ENCODE assay signal across 8 cellular contexts in genomic region chr16:30660424-30661251, GRCh38. TPM values are rescaled to one million over a fixed set of nuclear protein-coding genes. Genes with fewer than 3 reads are reported as not detected.
DNase-seq lines count a peak whose midpoint lies in the region; ATAC-seq, FAIRE-seq and TF ChIP-seq lines count a peak whose summit lies in the region.

No MANE protein-coding gene starts in this region.

- H3K4me3 Mint-ChIP-seq in T-helper 17 cell (peak overlapping the region; percentile 97), mesothelial cell of epicardium (peak overlapping the region; percentile 73)
- H3K4me3 Mint-ChIP-seq in stimulated activated memory B cell treated with anti-CD40 and anti-IgM and Interleukin-4, amounts not matched to agents 10 μg/mL and 1 μg/mL and 100 μg/mL, for 72 hours, result peak overlapping the region; percentile 81

- H3K27ac Mint-ChIP-seq in T-helper 17 cell (peak overlapping the region; percentile 96), mesothelial cell of epicardium (peak overlapping the region; percentile 66)
- peak overlapping the region; percentile 93 for H3K27ac Mint-ChIP-seq in stimulated activated memory B cell treated with anti-CD40 and anti-IgM and Interleukin-4, amounts not matched to agents 10 μg/mL and 1 μg/mL and 100 μg/mL, for 72 hours

- H3K27me3 Mint-ChIP-seq in T-helper 17 cell (no peaks in the 10 kb centered on the region), mesothelial cell of epicardium (ENCODE audit: low read depth) (no peaks in the 10 kb centered on the region)
- H3K27me3 Mint-ChIP-seq in stimulated activated memory B cell treated with anti-CD40 and anti-IgM and Interleukin-4, amounts not matched to agents 10 μg/mL and 1 μg/mL and 100 μg/mL, for 72 hours, result no peaks in the 10 kb centered on the region

- ATAC-seq in T-helper 17 cell (peak; percentile 15), HG03135 (IDR thresholded peaks at IDR 0.05; ENCODE audit: unreplicated experiment) (no peak)
- no peak for ATAC-seq in stimulated activated memory B cell treated with anti-CD40 and anti-IgM and Interleukin-4, amounts not matched to agents 10 μg/mL and 1 μg/mL and 100 μg/mL, for 72 hours

- in situ Hi-C loops in astrocyte of the spinal cord (cut with HindIII; ENCODE audit: low sequenced_read_pairs), result no loop called here

- H3K4me3 ChIP-seq in GM12864 (ENCODE audit: low read depth, low read length) (peak overlapping the region; percentile 93), astrocyte of the spinal cord (ENCODE audit: low read depth, low read length) (peak overlapping the region; percentile 91)

- H3K36me3 Mint-ChIP-seq in T-helper 17 cell (ENCODE audit: low read depth), result peaks cover 8% of the 10 kb centered on the region
- H3K36me3 Mint-ChIP-seq in mesothelial cell of epicardium, result peaks cover 17% of the 10 kb centered on the region
- peaks cover 59% of the 10 kb centered on the region for H3K36me3 Mint-ChIP-seq in stimulated activated memory B cell treated with anti-CD40 and anti-IgM and Interleukin-4, amounts not matched to agents 10 μg/mL and 1 μg/mL and 100 μg/mL, for 72 hours

- TF ChIP-seq CTCF in GM12864 (IDR thresholded peaks at IDR 0.05; ENCODE audit: low read depth, low read length, missing control alignments) (no peak), astrocyte of the spinal cord (IDR thresholded peaks at IDR 0.05; ENCODE audit: low read depth, low read length) (no peak), mesothelial cell of epicardium (IDR thresholded peaks at IDR 0.05; ENCODE audit: unreplicated experiment) (no peak)

- TF ChIP-seq POLR2A in H54 (IDR thresholded peaks at IDR 0.05; ENCODE audit: low read depth, low read length), result no peak

- no peaks in the 10 kb centered on the region for H3K9me3 ChIP-seq in T-helper 17 cell (ENCODE audit: control insufficient read depth, low read length, poor library complexity, severe bottlenecking)

- DNase-seq in GM12864 (ENCODE audit: low read depth) (peak; percentile 61), T-helper 17 cell (peak; percentile 53 to 72 (median 62)), astrocyte of the spinal cord (ENCODE audit: low read depth, low spot score) (peak; percentile 19), mesothelial cell of epicardium (ENCODE audit: low spot score in 2 of 2, unreplicated experiment in 2 of 2) (no peak), SKM-1 (lab: John Stamatoyannopoulos, UW; ENCODE audit: unreplicated experiment) (no peak), H54 (ENCODE audit: insufficient read length, low spot score) (no peak)

- peaks cover 51% of the 10 kb centered on the region for H3K4me1 Mint-ChIP-seq in T-helper 17 cell
- H3K4me1 Mint-ChIP-seq in mesothelial cell of epicardium, result peaks cover 36% of the 10 kb centered on the region
- H3K4me1 Mint-ChIP-seq in stimulated activated memory B cell treated with anti-CD40 and anti-IgM and Interleukin-4, amounts not matched to agents 10 μg/mL and 1 μg/mL and 100 μg/mL, for 72 hours, result peaks cover 53% of the 10 kb centered on the region

- H3K9me3 Mint-ChIP-seq in mesothelial cell of epicardium, result no peaks in the 10 kb centered on the region
- H3K9me3 Mint-ChIP-seq in stimulated activated memory B cell treated with anti-CD40 and anti-IgM and Interleukin-4, amounts not matched to agents 10 μg/mL and 1 μg/mL and 100 μg/mL, for 72 hours, result no peaks in the 10 kb centered on the region

- no peak for FAIRE-seq in H54 (lab: Jason Lieb, UNC)

RNA-seq across cellular contexts. Expression of gene FBRS, which starts 2.4 kb away (rescaled TPM):
- total RNA-seq in T-helper 17 cell (100 to 1,000 TPM; 217 to 246 TPM), mesothelial cell of epicardium (93.0 to 98.4 TPM (median 97.5 TPM) in 3 replicates)

RNA-seq across cellular contexts. Expression of gene PRR14, which starts 9.9 kb away (rescaled TPM):
- total RNA-seq in T-helper 17 cell (10 to 100 TPM; 74.1 to 89.1 TPM), mesothelial cell of epicardium (39.1 to 43.7 TPM (median 43.5 TPM) in 3 replicates)

RNA-seq across cellular contexts. Expression of gene SRCAP, which starts 38.3 kb away (rescaled TPM):
- total RNA-seq in T-helper 17 cell (10 to 100 TPM; 86.9 to 90.5 TPM), mesothelial cell of epicardium (74.2 to 79.7 TPM (median 74.8 TPM) in 3 replicates)

RNA-seq across cellular contexts. Expression of gene ZNF689, which starts 50.4 kb away (rescaled TPM):
- total RNA-seq in T-helper 17 cell, result 10 to 100 TPM in 1 of 2 donors, 1 to 10 TPM in 1; 8.3 to 14.4 TPM
- total RNA-seq in mesothelial cell of epicardium, result 12.1 to 13.7 TPM (median 12.4 TPM) in 3 replicates

Comparison
In these comparisons a context has a peak if more than half of its experiments do, and no peak if none do; other contexts are left out.
1. DNase-seq: peak in GM12864 (single experiment), T-helper 17 cell (3 of 3) and astrocyte of the spinal cord (single experiment); none in mesothelial cell of epicardium (0 of 2), SKM-1 (single experiment) and H54 (single experiment).
2. Peak in every context shown above with its lines, with median percentiles within 50 percentile points of each other: H3K27ac Mint-ChIP-seq and H3K4me3 Mint-ChIP-seq.